In the genomic region with DNA sequence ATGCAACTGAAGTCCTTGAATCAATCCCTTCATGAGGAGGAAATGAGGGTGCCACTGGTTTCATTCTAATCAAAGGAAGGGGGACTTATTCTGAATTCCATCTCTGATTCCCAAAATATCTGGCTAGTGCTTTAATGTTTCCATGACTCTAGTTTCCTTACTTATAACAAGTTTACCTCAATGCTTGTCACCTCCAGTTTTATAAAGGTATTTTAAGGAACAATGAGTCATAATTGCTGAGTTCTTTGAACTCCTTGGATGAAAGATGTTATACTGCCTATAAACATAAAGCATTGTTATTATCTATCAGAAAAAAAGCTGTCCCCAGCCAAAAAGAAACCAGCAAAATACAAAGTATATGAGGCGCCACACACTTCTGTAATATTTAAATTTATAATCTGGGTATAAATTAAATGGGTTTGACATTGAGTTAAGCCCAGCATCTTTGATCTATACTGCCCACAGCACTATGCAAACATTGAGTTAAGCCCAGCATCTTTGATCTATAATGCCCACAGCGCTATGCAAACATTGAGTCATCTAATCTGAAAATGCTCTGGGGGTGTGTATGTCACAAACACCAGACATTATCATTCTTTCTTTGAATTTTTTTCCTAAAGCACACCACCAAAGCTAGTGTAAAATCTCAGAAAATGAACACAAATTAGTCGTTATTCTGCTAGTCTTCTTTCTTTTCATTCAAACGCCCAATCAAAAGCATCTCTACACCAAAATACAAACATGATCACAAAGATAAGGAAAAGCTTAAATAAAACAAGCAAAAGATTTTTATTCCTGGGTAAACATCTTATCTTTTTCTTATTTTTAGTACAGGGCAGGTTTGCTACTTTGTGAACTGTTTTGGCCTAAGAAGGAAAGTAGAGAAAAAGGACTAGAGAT, we compare ENCODE assay signal across 22 cellular contexts. TPM values are rescaled to one million over a fixed set of nuclear protein-coding genes. Genes with fewer than 3 reads are reported as not detected.
DNase-seq lines count a peak whose midpoint lies in the region; ATAC-seq and TF ChIP-seq lines count a peak whose summit lies in the region.
"Had no signal": no experiment of that assay in that cellular context is flagged by ENCODE, and none has a peak within 500 bp of the region (broad histone marks: within the 10 kb centered on the region; RNA-seq: fewer than 3 reads in every experiment).

No MANE protein-coding gene starts in this region.

- POLR2A ChIA-PET in GM10248 (lab: Yijun Ruan, JAX): no interaction called here

- H3K27me3 ChIP-seq in RWPE2 (ENCODE audit: insufficient read depth, poor library complexity, severe bottlenecking): peaks cover 36% of the 10 kb centered on the region
- H3K27me3 ChIP-seq: ascending aorta, MG63, right lobe of liver had no signal

- H3K4me1 ChIP-seq in RWPE2 (ENCODE audit: insufficient read depth, poor library complexity, severe bottlenecking) (no peaks in the 10 kb centered on the region), mucosa of descending colon (ENCODE audit: low read depth) (peaks cover 12% of the 10 kb centered on the region)
- H3K4me1 ChIP-seq: ascending aorta, right lobe of liver had no signal

- H3K9me3 ChIP-seq in RWPE2 (ENCODE audit: severe bottlenecking) (no peaks in the 10 kb centered on the region), mucosa of descending colon (no peaks in the 10 kb centered on the region)
- H3K9me3 ChIP-seq: MG63, right lobe of liver had no signal

- TF ChIP-seq CTCF in RWPE2 (IDR thresholded peaks at IDR 0.05; ENCODE audit: poor library complexity, severe bottlenecking) (no peak), mucosa of descending colon (IDR thresholded peaks at IDR 0.05) (no peak), GM10248 (IDR thresholded peaks at IDR 0.05; ENCODE audit: control extremely low read depth, extremely low read depth, low read depth, missing control alignments) (no peak)

- H3K27ac ChIP-seq in RWPE2 (ENCODE audit: poor library complexity, severe bottlenecking): no peak overlapping the region
- H3K27ac ChIP-seq: ascending aorta, right lobe of liver had no signal

- H3K36me3 ChIP-seq in RWPE2 (ENCODE audit: low read depth): no peaks in the 10 kb centered on the region
- no peaks in the 10 kb centered on the region for H3K36me3 ChIP-seq in mucosa of descending colon (ENCODE audit: low read depth)
- H3K36me3 ChIP-seq: ascending aorta, MG63, right lobe of liver had no signal

- DNase-seq in ELR (ENCODE audit: low read depth) (peak; percentile 22), NCI-H1417 (lab: John Stamatoyannopoulos, UW) (peak in 2 of 3 experiments; percentile 50 to 89), RWPE2 (ENCODE audit: low spot score) (no peak), mucosa of descending colon (no peak), GM10248 (ENCODE audit: extremely low spot score) (no peak)
- DNase-seq in activated T-cell treated with anti-CD3 and anti-CD28 coated beads, Interleukin-2, amount 50 U/mL, for 1 hour: no peak
- DNase-seq: activated B cell treated with CpG ODN at 0.5 μM for 24 hours; activated T-cell treated with anti-CD3 and anti-CD28 coated beads, Interleukin-2, amount 50 U/mL, for 72 hours; AML-193; Calu3; effector memory CD8-positive, alpha-beta T cell; GDM1; MG63; NCI-H187 treated with DMSO at 0.1 percent for 48 hours; NCI-H226; occipital lobe; right lobe of liver; stimulated activated naive B cell treated with anti-CD40 and anti-IgM and Interleukin-4, amounts not matched to agents 10 μg/mL and 1 μg/mL and 100 μg/mL, for 72 hours; T-helper 2 cell had no signal

- ATAC-seq in RWPE2 (ENCODE audit: low read depth) (peak; percentile 60; the same call in 1 of the 3 replicates), mucosa of descending colon (peak; percentile 94), GM21447 (IDR thresholded peaks at IDR 0.05; ENCODE audit: unreplicated experiment) (no peak), HG03469 (IDR thresholded peaks at IDR 0.05; ENCODE audit: unreplicated experiment) (no peak)
- ATAC-seq: activated T-cell treated with anti-CD3 and anti-CD28 coated beads, Interleukin-2, amount 50 U/mL, for 72 hours; effector memory CD8-positive, alpha-beta T cell; stimulated activated naive B cell treated with anti-CD40 and anti-IgM and Interleukin-4, amounts not matched to agents 10 μg/mL and 1 μg/mL and 100 μg/mL, for 72 hours had no signal

- H3K4me3 ChIP-seq in RWPE2 (ENCODE audit: severe bottlenecking) (no peak overlapping the region), mucosa of descending colon (no peak overlapping the region)
- H3K4me3 ChIP-seq: ascending aorta, MG63, right lobe of liver had no signal

- intact Hi-C loops in mucosa of descending colon (cut with DNase I, micrococcal nuclease): no loop called here

- CTCF ChIA-PET in GM10248 (lab: Yijun Ruan, JAX): interaction anchor here (1.2 kb wide), 1 partner anchor 11 kb away, joined by 5 read pairs; the partner anchor contains the start of gene CXADR

RNA-seq across cellular contexts. Expression of gene CXADR, which starts 11.5 kb away (rescaled TPM):
- total RNA-seq in mucosa of descending colon: 10 to 100 TPM; 31.5 to 85.9 (median 85.4) TPM
- total RNA-seq: activated B cell treated with CpG ODN at 0.5 μM for 24 hours had no signal

Comparison
In these comparisons a context has a peak if more than half of its experiments do, and no peak if none do; other contexts are left out.
1. DNase-seq: peak in ELR (single experiment) and NCI-H1417 (2 of 3); none in RWPE2 (single experiment), mucosa of descending colon (0 of 3), activated T-cell treated with anti-CD3 and anti-CD28 coated beads, Interleukin-2, amount 50 U/mL, for 1 hour (single experiment) and GM10248 (single experiment).
2. ATAC-seq: peak in RWPE2 (single experiment) and mucosa of descending colon (single experiment); none in GM21447 (single experiment) and HG03469 (single experiment).